Comparison of ENCODE assay signal across 12 cellular contexts in the genomic region with DNA sequence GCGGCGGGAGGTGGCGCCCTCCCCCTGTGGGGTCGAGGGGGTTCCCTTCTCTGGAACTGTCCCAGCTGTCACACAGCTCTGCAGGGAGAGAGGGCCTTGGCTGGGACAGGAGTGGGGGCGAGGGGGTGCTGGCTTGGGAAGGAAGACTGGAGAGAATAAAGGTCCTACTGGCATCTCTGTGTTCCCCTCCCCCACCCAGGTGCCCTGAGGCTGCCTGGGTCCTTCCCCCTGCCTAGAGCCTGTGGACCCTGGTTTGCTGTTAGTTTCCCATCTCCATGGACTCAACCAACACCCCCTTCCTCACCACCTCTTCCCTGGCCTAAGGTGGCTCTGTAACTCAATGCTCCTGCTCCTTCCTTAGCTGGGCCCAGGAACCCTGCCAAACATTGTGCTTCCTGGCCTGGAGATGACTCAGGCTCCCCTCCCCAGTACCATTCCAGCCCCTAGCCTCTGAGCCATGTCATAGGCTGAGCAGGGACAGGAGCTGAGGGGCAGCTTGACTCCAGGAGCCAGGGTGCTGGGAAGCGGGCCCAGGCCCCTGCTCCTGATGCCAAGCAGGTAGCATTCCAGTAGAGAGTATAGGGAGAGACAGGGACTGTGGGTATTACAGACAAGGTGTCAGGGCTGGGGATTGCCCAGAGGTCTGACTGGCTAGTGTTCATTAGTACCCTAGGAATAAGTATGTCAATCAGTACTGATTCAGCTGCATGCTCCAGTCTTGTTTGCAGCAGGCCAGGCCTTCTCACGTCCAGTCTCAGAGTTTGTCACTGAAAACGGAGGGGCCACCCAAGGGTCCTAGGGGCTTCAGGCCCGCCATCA.
DNase-seq lines count a peak whose midpoint lies in the region; ATAC-seq and TF ChIP-seq lines count a peak whose summit lies in the region.
"Had no signal": no experiment of that assay in that cellular context is flagged by ENCODE, and none has a peak within 500 bp of the region (broad histone marks: within the 10 kb centered on the region; RNA-seq: fewer than 3 reads in every experiment).

No MANE protein-coding gene starts in this region.

- BruUV-seq in PC-9 (replicated peaks; lab: Mats Ljungman, UMichigan): TSS peak; percentile 59

- no peak overlapping the region for H2AFZ ChIP-seq in PC-9

- no peak for TF ChIP-seq POLR2A in vagina (IDR thresholded peaks at IDR 0.05)

- intact Hi-C loops in PC-9 (cut with micrococcal nuclease; ENCODE audit: unreplicated experiment): loop anchor here (2.0 to 5.0 kb wide), 3 partner anchors 68 to 103 kb away; a partner anchor contains a TSS
- intact Hi-C loops in vagina (cut with DNase I): no loop called here

- H3K27ac Mint-ChIP-seq in endothelial cell (ENCODE audit: unreplicated experiment) (no peak overlapping the region), type B pancreatic cell (no peak overlapping the region)
- H3K27ac Mint-ChIP-seq: T-helper 2 cell treated with Interferon-gamma antibody and Interleukin-4, amounts not matched to agents 5 μg/mL and 100 μg/mL, for 36 hours had no signal

- H3K4me3 Mint-ChIP-seq in endothelial cell (ENCODE audit: unreplicated experiment): no peak overlapping the region
- H3K4me3 Mint-ChIP-seq in type B pancreatic cell: no peak overlapping the region
- H3K4me3 Mint-ChIP-seq: T-helper 2 cell treated with Interferon-gamma antibody and Interleukin-4, amounts not matched to agents 5 μg/mL and 100 μg/mL, for 36 hours had no signal

- no peak for ATAC-seq in HG02759 (IDR thresholded peaks at IDR 0.05; ENCODE audit: unreplicated experiment)

- H3K9ac ChIP-seq in BLaER1: no peak overlapping the region

- CTCF ChIA-PET in PC-9 (lab: Charles Lee): no interaction called here

- TF ChIP-seq CTCF in PC-9 (conservative IDR thresholded peaks at IDR 0.05) (no peak), fibroblast of the aortic adventitia (IDR thresholded peaks at IDR 0.05; ENCODE audit: insufficient read depth, low read length) (no peak), endothelial cell (IDR thresholded peaks at IDR 0.05; ENCODE audit: unreplicated experiment) (no peak), type B pancreatic cell (conservative IDR thresholded peaks at IDR 0.05) (no peak), vagina (IDR thresholded peaks at IDR 0.05) (no peak)

- no peak overlapping the region for H3K4me3 ChIP-seq in BLaER1
- no peak overlapping the region for H3K4me3 ChIP-seq in PC-9
- H3K4me3 ChIP-seq in fibroblast of the aortic adventitia (ENCODE audit: low read depth, low read length): no peak overlapping the region
- H3K4me3 ChIP-seq in vagina: no peak overlapping the region

- H3K4me1 ChIP-seq in BLaER1: peaks cover 40% of the 10 kb centered on the region
- H3K4me1 ChIP-seq in PC-9 (replicated peaks; ENCODE audit: insufficient read depth): peaks cover 26% of the 10 kb centered on the region
- peaks cover 6% of the 10 kb centered on the region for H3K4me1 ChIP-seq in vagina

- H3K27ac ChIP-seq in BLaER1 (no peak overlapping the region), PC-9 (no peak overlapping the region), vagina (no peak overlapping the region)

- H3K4me2 ChIP-seq in BLaER1 (peak overlapping the region; percentile 47), PC-9 (peak overlapping the region; percentile 1; the same call in 1 of the 2 replicates)

- H3K27me3 ChIP-seq in BLaER1 (peaks cover 42% of the 10 kb centered on the region), PC-9 (ENCODE audit: insufficient read depth, low read depth) (no peaks in the 10 kb centered on the region), vagina (no peaks in the 10 kb centered on the region)

- H3K36me3 ChIP-seq in BLaER1 (no peaks in the 10 kb centered on the region), PC-9 (ENCODE audit: low read depth) (no peaks in the 10 kb centered on the region), vagina (no peaks in the 10 kb centered on the region)

- POLR2A ChIA-PET in PC-9 (lab: Charles Lee; ENCODE audit: unreplicated experiment): interaction anchor here (0.6 to 1.4 kb wide), 2 partner anchors 86 to 101 kb away, joined by 3 to 9 read pairs; a partner anchor contains a TSS

- peak; percentile 64 to 77 for DNase-seq in PC-9
- DNase-seq in fibroblast of the aortic adventitia (ENCODE audit: low read depth): peak; percentile 70
- DNase-seq in non-pigmented ciliary epithelial cell (ENCODE audit: low read depth): peak; percentile 43
- no peak for DNase-seq in endothelial cell (ENCODE audit: low spot score)
- no peak for DNase-seq in type B pancreatic cell (ENCODE audit: extremely low spot score, unreplicated experiment)
- no peak for DNase-seq in vagina (ENCODE audit: extremely low spot score in 2 of 2)
- DNase-seq: activated CD8-positive, alpha-beta memory T cell treated with anti-CD3 and anti-CD28 coated beads, Interleukin-2, amount 50 U/mL, for 48 hours; COR-L47; stimulated activated CD4-positive, alpha-beta T cell treated with anti-CD3 and anti-CD28 coated beads, Interleukin-15, amount 100 ng/mL, for 24 hours had no signal

- H3K27me3 Mint-ChIP-seq in endothelial cell (ENCODE audit: unreplicated experiment) (peaks cover 2% of the 10 kb centered on the region), type B pancreatic cell (no peaks in the 10 kb centered on the region)

- H3K79me2 ChIP-seq in PC-9 (ENCODE audit: low read depth): no peaks in the 10 kb centered on the region

- H3K9me2 ChIP-seq in PC-9 (ENCODE audit: insufficient read depth): no peaks in the 10 kb centered on the region

- no peaks in the 10 kb centered on the region for H3F3A ChIP-seq in PC-9 (ENCODE audit: insufficient read depth, low read depth)

- H3K9me3 ChIP-seq in BLaER1 (no peaks in the 10 kb centered on the region), PC-9 (ENCODE audit: insufficient read depth, low read depth) (no peaks in the 10 kb centered on the region), vagina (no peaks in the 10 kb centered on the region)

- H4K20me1 ChIP-seq in BLaER1 (no peaks in the 10 kb centered on the region), PC-9 (ENCODE audit: insufficient read depth) (no peaks in the 10 kb centered on the region)

- H3K9me3 Mint-ChIP-seq in endothelial cell (ENCODE audit: unreplicated experiment) (no peaks in the 10 kb centered on the region), type B pancreatic cell (no peaks in the 10 kb centered on the region)
- H3K9me3 Mint-ChIP-seq: T-helper 2 cell treated with Interferon-gamma antibody and Interleukin-4, amounts not matched to agents 5 μg/mL and 100 μg/mL, for 36 hours had no signal

- H3K36me3 Mint-ChIP-seq in endothelial cell (ENCODE audit: low read depth, unreplicated experiment): no peaks in the 10 kb centered on the region
- H3K36me3 Mint-ChIP-seq in type B pancreatic cell: no peaks in the 10 kb centered on the region

- peaks cover 6% of the 10 kb centered on the region for H3K4me1 Mint-ChIP-seq in endothelial cell (ENCODE audit: unreplicated experiment)
- peaks cover 5% of the 10 kb centered on the region for H3K4me1 Mint-ChIP-seq in type B pancreatic cell (ENCODE audit: unreplicated experiment)

Comparison
In these comparisons a context has a peak if more than half of its experiments do, and no peak if none do; other contexts are left out.
1. DNase-seq: peak in PC-9 (2 of 2), fibroblast of the aortic adventitia (single experiment) and non-pigmented ciliary epithelial cell (single experiment); none in endothelial cell (single experiment), type B pancreatic cell (single experiment) and vagina (0 of 2).